Comparison of ENCODE assay signal across 12 cellular contexts in the genomic region with DNA sequence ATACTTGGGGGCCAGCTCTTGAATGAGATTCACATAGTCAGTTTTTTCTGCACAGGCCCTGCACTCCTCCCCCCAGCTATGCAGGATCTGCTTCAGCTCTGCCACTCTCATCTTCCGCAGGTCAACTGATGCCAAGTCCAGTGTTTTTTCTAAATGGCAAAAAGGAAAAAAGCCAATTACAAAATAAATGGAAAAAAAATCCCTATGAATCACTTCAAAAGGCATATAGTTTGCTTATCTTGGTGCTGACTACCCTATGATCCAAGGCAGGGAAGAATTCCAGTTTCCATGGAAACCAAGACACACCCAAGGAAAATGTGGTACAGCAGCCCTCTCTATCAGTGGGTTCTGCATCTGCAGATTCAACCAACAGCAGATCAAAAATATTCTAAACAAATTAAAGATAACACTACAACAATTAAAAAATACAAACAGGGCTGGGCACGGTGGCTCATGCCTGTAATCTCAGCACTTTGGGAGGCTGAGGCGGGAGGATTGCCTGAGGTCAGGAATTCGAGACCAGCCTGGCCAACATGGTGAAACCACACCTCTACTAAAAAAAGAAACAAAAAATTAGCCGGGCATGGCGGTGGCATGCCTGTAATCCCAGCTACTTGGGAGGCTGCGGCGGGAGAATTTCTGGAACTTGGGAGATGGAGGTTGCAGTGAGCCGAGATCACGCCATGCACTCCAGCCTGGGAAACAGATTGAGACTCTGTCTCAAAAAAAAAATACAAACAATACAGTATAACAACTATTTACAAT. TPM values are rescaled to one million over a fixed set of nuclear protein-coding genes. Genes with fewer than 3 reads are reported as not detected.
A peak's percentile ranks its signal among the peaks of the same experiment; 100 is the strongest.
DNase-seq lines count a peak whose midpoint lies in the region; ATAC-seq and TF ChIP-seq lines count a peak whose summit lies in the region.
"Had no signal": no experiment of that assay in that cellular context is flagged by ENCODE, and none has a peak within 500 bp of the region (broad histone marks: within the 10 kb centered on the region; RNA-seq: fewer than 3 reads in every experiment).

No MANE protein-coding gene starts in this region.

- POLR2A ChIA-PET in AG04450 (lab: Yijun Ruan, JAX), result no interaction called here

- H3K36me3 ChIP-seq in kidney epithelial cell (ENCODE audit: control insufficient read depth, insufficient read depth, low read length), result no peaks in the 10 kb centered on the region
- H3K36me3 ChIP-seq in mucosa of descending colon (ENCODE audit: low read depth), result no peaks in the 10 kb centered on the region
- peaks cover 0 to 49% of the 10 kb centered on the region in 2 donors for H3K36me3 ChIP-seq in psoas muscle (ENCODE audit: insufficient read depth in 1 of 2, low read depth in 1 of 2)
- H3K36me3 ChIP-seq: BLaER1 treated with 17β-estradiol and CSF1 and Interleukin-3, amounts not matched to agents 10 nM and 100 nM had no signal

- H3K4me1 ChIP-seq in mucosa of descending colon (ENCODE audit: low read depth) (no peaks in the 10 kb centered on the region), psoas muscle (no peaks in the 10 kb centered on the region)

- CTCF ChIA-PET in AG04450 (lab: Charles Lee), result interaction anchor here (0.7 to 1.1 kb wide), 4 partner anchors 283 to 322 kb away, joined by 3 to 6 read pairs (median 5); no protein-coding TSS in a partner anchor

- intact Hi-C loops in mucosa of descending colon (cut with DNase I, micrococcal nuclease) (loop anchor here (5.0 to 10.0 kb wide), 2 partner anchors 283 to 285 kb away; no protein-coding TSS in a partner anchor), psoas muscle (cut with DNase I) (loop anchor here (5.0 to 10.0 kb wide), 2 partner anchors 278 to 315 kb away; no protein-coding TSS in a partner anchor)

- peak; percentile 83 for DNase-seq in AG04450 (ENCODE audit: low read depth, low spot score)
- no peak for DNase-seq in HL-60 (ENCODE audit: low read depth in 1 of 2, low spot score in 1 of 2)
- peak; percentile 75 for DNase-seq in astrocyte of the spinal cord (ENCODE audit: low read depth, low spot score)
- peak; percentile 48 for DNase-seq in kidney epithelial cell (ENCODE audit: low read depth)
- no peak for DNase-seq in mucosa of descending colon
- no peak for DNase-seq in psoas muscle
- no peak for DNase-seq in NAMALWA (ENCODE audit: low spot score)
- DNase-seq: activated naive CD8-positive, alpha-beta T cell treated with anti-CD3 and anti-CD28 coated beads, Interleukin-2, amount 10 ng/mL, durations not matched to agents 7 days and 5 days; effector CD4-positive, alpha-beta T cell; NCI-H1417 had no signal

- no peaks in the 10 kb centered on the region for H3K9me3 ChIP-seq in AG04450 (ENCODE audit: control insufficient read depth, insufficient read depth, low read length)
- no peaks in the 10 kb centered on the region for H3K9me3 ChIP-seq in mucosa of descending colon
- no peaks in the 10 kb centered on the region for H3K9me3 ChIP-seq in psoas muscle

- in situ Hi-C loops in astrocyte of the spinal cord (cut with HindIII; ENCODE audit: low sequenced_read_pairs), result no loop called here

- H3K27ac ChIP-seq in AG04450 (ENCODE audit: low read depth, low read length) (no peak overlapping the region), HL-60 (replicated peaks) (peak overlapping the region; percentile 46; the same call in 1 of the 2 replicates), psoas muscle (no peak overlapping the region)

- 77 to 90% (median 88%) methylated on average over 10 of the region's 10 CpGs for WGBS in psoas muscle, 3 donors

- TF ChIP-seq CTCF in AG04450 (IDR thresholded peaks at IDR 0.05; ENCODE audit: low read depth, low read length) (peak; percentile 10; the same call in 1 of the 2 replicates), HL-60 (IDR thresholded peaks at IDR 0.05; ENCODE audit: insufficient read depth, low read length) (no peak), astrocyte of the spinal cord (IDR thresholded peaks at IDR 0.05; ENCODE audit: low read depth, low read length) (no peak), kidney epithelial cell (IDR thresholded peaks at IDR 0.05; ENCODE audit: insufficient read depth, low read length, poor library complexity, severe bottlenecking) (no peak), mucosa of descending colon (IDR thresholded peaks at IDR 0.05) (no peak), psoas muscle (IDR thresholded peaks at IDR 0.05) (no peak)

- H3K4me3 ChIP-seq in AG04450 (ENCODE audit: low read depth, low read length) (no peak overlapping the region), HL-60 (replicated peaks; ENCODE audit: insufficient read depth, low read length) (no peak overlapping the region), astrocyte of the spinal cord (ENCODE audit: low read depth, low read length) (no peak overlapping the region), kidney epithelial cell (ENCODE audit: low read depth, low read length) (no peak overlapping the region), mucosa of descending colon (no peak overlapping the region), psoas muscle (no peak overlapping the region)
- H3K4me3 ChIP-seq: BLaER1 treated with 17β-estradiol and CSF1 and Interleukin-3, amounts not matched to agents 10 nM and 100 nM had no signal

- H3K27me3 ChIP-seq in AG04450 (ENCODE audit: control insufficient read depth, insufficient read depth, low read length), result no peaks in the 10 kb centered on the region
- H3K27me3 ChIP-seq in HL-60 (ENCODE audit: insufficient read depth, poor library complexity, severe bottlenecking), result no peaks in the 10 kb centered on the region
- H3K27me3 ChIP-seq in kidney epithelial cell (ENCODE audit: control insufficient read depth, insufficient read depth, low read length), result no peaks in the 10 kb centered on the region
- no peaks in the 10 kb centered on the region for H3K27me3 ChIP-seq in psoas muscle (ENCODE audit: insufficient read depth in 3 of 3, low read length in 2 of 3)
- H3K27me3 ChIP-seq: BLaER1 treated with 17β-estradiol and CSF1 and Interleukin-3, amounts not matched to agents 10 nM and 100 nM had no signal

- ATAC-seq in mucosa of descending colon, result no peak
- ATAC-seq in psoas muscle, result no peak
- ATAC-seq in HG03520 (IDR thresholded peaks at IDR 0.05; ENCODE audit: unreplicated experiment), result no peak

RNA-seq across cellular contexts. Expression of a gene that starts 17.6 kb away (rescaled TPM):
- polyA plus RNA-seq in AG04450 (2011; rRNA removed) (1.7 and 2.1 TPM in 2 replicates), psoas muscle (10 to 100 TPM in 2 of 3 donors, 1 to 10 TPM in 1; 4.9 to 19.3 (median 11.7) TPM)
- polyA minus RNA-seq in AG04450 (2011; rRNA and poly(A)+ RNA removed), result 0.48 TPM in 1 of 2 replicates, not detected in the other
- total RNA-seq in kidney epithelial cell (1.9 TPM in 1 of 2 replicates, not detected in the other), mucosa of descending colon (1 to 10 TPM in 2 of 3 donors, under 1 TPM in 1; 0.82 to 2.4 (median 2.2) TPM), psoas muscle (10 to 100 TPM; 15.4 to 23.5 (median 18.9) TPM)

RNA-seq across cellular contexts. Expression of a gene that starts 17.9 kb away (rescaled TPM):
- polyA plus RNA-seq in AG04450 (2011; rRNA removed) (10.1 and 14.9 TPM in 2 replicates), psoas muscle (10 to 100 TPM; 11.9 to 29.8 (median 15.4) TPM)
- 2.9 and 3.4 TPM in 2 replicates for polyA minus RNA-seq in AG04450 (2011; rRNA and poly(A)+ RNA removed)
- total RNA-seq in kidney epithelial cell (9.7 and 10.6 TPM in 2 replicates), mucosa of descending colon (10 to 100 TPM; 10.5 to 20.1 (median 13.3) TPM), psoas muscle (10 to 100 TPM in 3 of 4 donors, 1 to 10 TPM in 1; 5.5 to 20.8 (median 14.0) TPM)

RNA-seq across cellular contexts. Expression of a gene that starts 17.9 kb away (rescaled TPM):
- polyA plus RNA-seq in AG04450 (2011; rRNA removed), result 5.2 and 5.7 TPM in 2 replicates
- polyA minus RNA-seq in AG04450 (2011; rRNA and poly(A)+ RNA removed), result 12.3 and 12.6 TPM in 2 replicates
- total RNA-seq in kidney epithelial cell, result 12.0 and 13.4 TPM in 2 replicates
- total RNA-seq in mucosa of descending colon, result 10 to 100 TPM; 11.2 to 14.1 (median 14.0) TPM
- 1 to 10 TPM; 4.0 to 7.0 (median 5.8) TPM for total RNA-seq in psoas muscle
- 1 to 10 TPM; 3.4 to 9.7 (median 5.8) TPM for polyA plus RNA-seq in psoas muscle

RNA-seq across cellular contexts. Expression of a gene that starts 45.5 kb away (rescaled TPM):
- 33.6 and 41.4 TPM in 2 replicates for polyA plus RNA-seq in AG04450 (2011; rRNA removed)
- 11.4 and 16.9 TPM in 2 replicates for polyA minus RNA-seq in AG04450 (2011; rRNA and poly(A)+ RNA removed)
- 32.8 and 33.5 TPM in 2 replicates for total RNA-seq in kidney epithelial cell
- total RNA-seq in mucosa of descending colon, result 10 to 100 TPM; 45.6 to 77.7 (median 76.9) TPM
- 1 to 10 TPM; 1.7 to 3.1 (median 2.6) TPM for total RNA-seq in psoas muscle
- polyA plus RNA-seq in psoas muscle, result 1 to 10 TPM; 1.0 to 1.8 (median 1.5) TPM

RNA-seq across cellular contexts. Expression of a gene that starts 58.5 kb away (rescaled TPM):
- 6.2 and 9.0 TPM in 2 replicates for polyA plus RNA-seq in AG04450 (2011; rRNA removed)
- 2.2 and 9.1 TPM in 2 replicates for polyA minus RNA-seq in AG04450 (2011; rRNA and poly(A)+ RNA removed)
- total RNA-seq in kidney epithelial cell, result 6.9 and 11.7 TPM in 2 replicates
- 1 to 10 TPM; 5.4 to 9.3 (median 7.3) TPM for total RNA-seq in mucosa of descending colon
- 1 to 10 TPM; 4.4 to 7.9 (median 6.2) TPM for total RNA-seq in psoas muscle
- 1 to 10 TPM; 2.3 to 6.3 (median 5.8) TPM for polyA plus RNA-seq in psoas muscle

Comparison
In these comparisons a context has a peak if more than half of its experiments do, and no peak if none do; other contexts are left out.
1. DNase-seq: peak in AG04450 (single experiment), astrocyte of the spinal cord (single experiment) and kidney epithelial cell (single experiment); none in HL-60 (0 of 2), mucosa of descending colon (0 of 3), psoas muscle (0 of 2) and NAMALWA (single experiment).